ENCODE assay signal across 8 cellular contexts in genomic region chr11:119741369-119742262, GRCh38. TPM values are rescaled to one million over a fixed set of nuclear protein-coding genes. Genes with fewer than 3 reads are reported as not detected.
DNase-seq lines count a peak whose midpoint lies in the region; ATAC-seq, FAIRE-seq and TF ChIP-seq lines count a peak whose summit lies in the region.

No MANE protein-coding gene starts in this region.

- no peaks in the 10 kb centered on the region for H3K9me3 ChIP-seq in upper lobe of left lung

- H3K36me3 ChIP-seq in upper lobe of left lung: no peaks in the 10 kb centered on the region

- no peak overlapping the region for H3K4me3 ChIP-seq in foreskin fibroblast (ENCODE audit: low read depth in 1 of 2, low read length in 2 of 2)
- no peak overlapping the region for H3K4me3 ChIP-seq in upper lobe of left lung

- FAIRE-seq in GM12891 (lab: Jason Lieb, UNC): peak; percentile 84

- 15 to 19% methylated on average over 26 to 33 of the region's 54 CpGs for WGBS in upper lobe of left lung, 2 donors

- TF ChIP-seq POLR2A in GM12891 (IDR thresholded peaks at IDR 0.05; ENCODE audit: low read depth, low read length): no peak
- TF ChIP-seq POLR2A in upper lobe of left lung (IDR thresholded peaks at IDR 0.05): no peak

- peaks cover 0 to 21% (median 10%) of the 10 kb centered on the region in 4 donors for H3K27me3 ChIP-seq in upper lobe of left lung

- H3K27ac ChIP-seq in upper lobe of left lung: no peak overlapping the region

- TF ChIP-seq CTCF in foreskin fibroblast (IDR thresholded peaks at IDR 0.05; ENCODE audit: low read depth, low read length) (peak; percentile 77), upper lobe of left lung (IDR thresholded peaks at IDR 0.05) (peak; percentile 63 to 82 (median 76))

- TF ChIP-seq EP300 in upper lobe of left lung (IDR thresholded peaks at IDR 0.05): no peak

- H3K4me1 ChIP-seq in upper lobe of left lung: peaks cover 4 to 19% (median 11%) of the 10 kb centered on the region in 4 donors

- DNase-seq in GM12891 (ENCODE audit: insufficient read length, low spot score): peak; percentile 86
- peak; percentile 11 for DNase-seq in MV-4-11 (lab: John Stamatoyannopoulos, UW)
- peak; percentile 37 for DNase-seq in activated T-helper 1 cell treated with Interleukin-2 at 50 U/mL for 16 hours (ENCODE audit: low read depth)
- peak in 1 of 2 donors; percentile 56 for DNase-seq in foreskin fibroblast
- DNase-seq in nucleus accumbens (lab: John Stamatoyannopoulos, UW): peak in 45 of 56 donors; percentile 32 to 84 (median 62)
- peak; percentile 53 to 95 for DNase-seq in upper lobe of left lung

- ATAC-seq in upper lobe of left lung (ENCODE audit: low FRiP score in 2 of 2) (peak; percentile 52 to 77), GM21737 (IDR thresholded peaks at IDR 0.05; ENCODE audit: unreplicated experiment) (no peak), HG03378 (IDR thresholded peaks at IDR 0.05; ENCODE audit: unreplicated experiment) (no peak)

TF ChIP-seq in GM12891, 5 proteins besides CTCF, POLR2A, EP300 and RAD21:
- no peak for TF ChIP-seq PAX5 (IDR thresholded peaks at IDR 0.05; ENCODE audit: insufficient read depth, low read length, severe bottlenecking)
- no peak for TF ChIP-seq TAF1 (IDR thresholded peaks at IDR 0.05; ENCODE audit: low read depth, low read length)
- no peak for TF ChIP-seq POU2F2 (IDR thresholded peaks at IDR 0.05; ENCODE audit: low read depth, low read length)
- no peak for TF ChIP-seq POLR2AphosphoS5 (IDR thresholded peaks at IDR 0.05; ENCODE audit: low read depth, low read length)
- no peak for TF ChIP-seq SPI1 (IDR thresholded peaks at IDR 0.05; ENCODE audit: low read depth, low read length)

RNA-seq across cellular contexts. Expression of gene NECTIN1, which starts 12.6 kb away (rescaled TPM):
- 5.6 TPM for polyA plus RNA-seq in GM12891 (2012; ENCODE audit: low read depth, missing spikeins)
- 10 to 100 TPM in 1 of 6 donors, 1 to 10 TPM in 5; 1.4 to 12.6 (median 7.6) TPM for total RNA-seq in upper lobe of left lung

Comparison
In these comparisons a context has a peak if more than half of its experiments do, and no peak if none do; other contexts are left out.
1. ATAC-seq: peak in upper lobe of left lung (2 of 2); none in GM21737 (single experiment) and HG03378 (single experiment).